Comparison of ENCODE assay signal across 32 cellular contexts in genomic region chr2:218016810-218017209, GRCh38. TPM values are rescaled to one million over a fixed set of nuclear protein-coding genes. Genes with fewer than 3 reads are reported as not detected.
DNase-seq lines count a peak whose midpoint lies in the region; ATAC-seq and TF ChIP-seq lines count a peak whose summit lies in the region.
"Had no signal": no experiment of that assay in that cellular context is flagged by ENCODE, and none has a peak within 500 bp of the region (broad histone marks: within the 10 kb centered on the region; RNA-seq: fewer than 3 reads in every experiment).

No MANE protein-coding gene starts in this region.

- H3K4me1 ChIP-seq in BLaER1 treated with 17β-estradiol and CSF1 and Interleukin-3, amounts not matched to agents 10 nM and 100 nM: peaks cover 62 to 100% (median 100%) of the 10 kb centered on the region in 10 experiments
- H3K4me1 ChIP-seq in body of pancreas (peaks cover 33% of the 10 kb centered on the region), suprapubic skin (peaks cover 28% of the 10 kb centered on the region)

- no peak for TF ChIP-seq CTCF in body of pancreas (IDR thresholded peaks at IDR 0.05)
- TF ChIP-seq CTCF in nephron (IDR thresholded peaks at IDR 0.05; ENCODE audit: unreplicated experiment in 3 of 3): no peak
- no peak for TF ChIP-seq CTCF in suprapubic skin (IDR thresholded peaks at IDR 0.05)

- no peak overlapping the region for H3K4me3 ChIP-seq in BLaER1 treated with 17β-estradiol and CSF1 and Interleukin-3, amounts not matched to agents 10 nM and 100 nM
- H3K4me3 ChIP-seq in body of pancreas (no peak overlapping the region), suprapubic skin (no peak overlapping the region)
- H3K4me3 ChIP-seq: cardiac muscle cell had no signal

- TF ChIP-seq POLR2A in body of pancreas (IDR thresholded peaks at IDR 0.05) (no peak), suprapubic skin (IDR thresholded peaks at IDR 0.05) (no peak)

- TF ChIP-seq EP300 in suprapubic skin (IDR thresholded peaks at IDR 0.05): no peak

- no peaks in the 10 kb centered on the region for H3K36me3 ChIP-seq in BLaER1 treated with 17β-estradiol and CSF1 and Interleukin-3, amounts not matched to agents 10 nM and 100 nM
- H3K36me3 ChIP-seq in body of pancreas (replicated peaks in 1 of 2; ENCODE audit: insufficient read depth in 1 of 2, low read depth in 2 of 2) (no peaks in the 10 kb centered on the region), suprapubic skin (no peaks in the 10 kb centered on the region)
- H3K36me3 ChIP-seq: BE2C, cardiac muscle cell, neutrophil had no signal

- intact Hi-C loops in body of pancreas (cut with DNase I): no loop called here

- H3K4me3 Mint-ChIP-seq in nephron: no peak overlapping the region
- H3K4me3 Mint-ChIP-seq in activated T-cell treated with anti-CD3 and anti-CD28 coated beads, Interleukin-2, amount 50 U/mL, for 24 hours: no peak overlapping the region
- H3K4me3 Mint-ChIP-seq: activated CD4-positive, alpha-beta memory T cell treated with anti-CD3 and anti-CD28 coated beads for 36 hours; activated naive CD4-positive, alpha-beta T cell treated with anti-CD3 and anti-CD28 coated beads, Interleukin-2, amount 50 U/mL, for 24 hours; effector memory CD8-positive, alpha-beta T cell; stimulated activated effector memory CD8-positive, alpha-beta T cell treated with anti-CD3 and anti-CD28 coated beads, Interleukin-12 subunit alpha, Interleukin-12 subunit beta, amount 100 ng/mL, for 72 hours; T-helper 2 cell treated with Interferon-gamma antibody and Interleukin-4, amounts not matched to agents 5 μg/mL and 100 μg/mL, for 36 hours had no signal

- H3K9me3 Mint-ChIP-seq in nephron: no peaks in the 10 kb centered on the region
- H3K9me3 Mint-ChIP-seq in activated T-cell treated with anti-CD3 and anti-CD28 coated beads, Interleukin-2, amount 50 U/mL, for 24 hours: no peaks in the 10 kb centered on the region
- H3K9me3 Mint-ChIP-seq: activated CD4-positive, alpha-beta memory T cell treated with anti-CD3 and anti-CD28 coated beads for 36 hours; activated naive CD4-positive, alpha-beta T cell treated with anti-CD3 and anti-CD28 coated beads, Interleukin-2, amount 50 U/mL, for 24 hours; effector memory CD8-positive, alpha-beta T cell; stimulated activated effector memory CD8-positive, alpha-beta T cell treated with anti-CD3 and anti-CD28 coated beads, Interleukin-12 subunit alpha, Interleukin-12 subunit beta, amount 100 ng/mL, for 72 hours; T-helper 2 cell treated with Interferon-gamma antibody and Interleukin-4, amounts not matched to agents 5 μg/mL and 100 μg/mL, for 36 hours had no signal

- H3K27me3 ChIP-seq in BLaER1 treated with 17β-estradiol and CSF1 and Interleukin-3, amounts not matched to agents 10 nM and 100 nM: peaks cover 0 to 9% (median 0%) of the 10 kb centered on the region in 11 experiments; a peak in 2 of 22 replicates
- H3K27me3 ChIP-seq in body of pancreas: no peaks in the 10 kb centered on the region
- no peaks in the 10 kb centered on the region for H3K27me3 ChIP-seq in suprapubic skin
- H3K27me3 ChIP-seq: BE2C had no signal

- H3K27ac ChIP-seq in BLaER1 treated with 17β-estradiol and CSF1 and Interleukin-3, amounts not matched to agents 10 nM and 100 nM: peak overlapping the region in 8 of 11 experiments; percentile 57 to 86 (median 76); a peak in 16 of 22 replicates
- H3K27ac ChIP-seq in body of pancreas: peak overlapping the region; percentile 59 to 82 (median 66)
- H3K27ac ChIP-seq in suprapubic skin: peak overlapping the region; percentile 32
- H3K27ac ChIP-seq: cardiac muscle cell, neutrophil had no signal

- H3K9me3 ChIP-seq in BLaER1 treated with 17β-estradiol and CSF1 and Interleukin-3, amounts not matched to agents 10 nM and 100 nM (replicated peaks in 1 of 11): no peaks in the 10 kb centered on the region
- no peaks in the 10 kb centered on the region for H3K9me3 ChIP-seq in body of pancreas
- H3K9me3 ChIP-seq in suprapubic skin: no peaks in the 10 kb centered on the region
- H3K9me3 ChIP-seq: BE2C, neutrophil had no signal

- no peak for ATAC-seq in body of pancreas
- no peak for ATAC-seq in GM18907 (IDR thresholded peaks at IDR 0.05; ENCODE audit: unreplicated experiment)
- ATAC-seq in GM21723 (IDR thresholded peaks at IDR 0.05; ENCODE audit: unreplicated experiment): no peak
- ATAC-seq: effector memory CD8-positive, alpha-beta T cell; HCT116; stimulated activated effector memory CD8-positive, alpha-beta T cell treated with anti-CD3 and anti-CD28 coated beads, Interleukin-12 subunit alpha, Interleukin-12 subunit beta, amount 100 ng/mL, for 72 hours had no signal

- H3K27me3 Mint-ChIP-seq in nephron (ENCODE audit: low read depth): peaks cover 4% of the 10 kb centered on the region
- peaks cover 22% of the 10 kb centered on the region for H3K27me3 Mint-ChIP-seq in activated T-cell treated with anti-CD3 and anti-CD28 coated beads, Interleukin-2, amount 50 U/mL, for 24 hours

- H4K20me1 ChIP-seq in BLaER1 treated with 17β-estradiol and CSF1 and Interleukin-3, amounts not matched to agents 10 nM and 100 nM: 0 out of 22 replicates have a peak, but pooled peaks cover 0 to 5% (median 0%) of the 10 kb centered on the region in 11 experiments

- H3K36me3 Mint-ChIP-seq in nephron (ENCODE audit: low read depth): no peaks in the 10 kb centered on the region
- no peaks in the 10 kb centered on the region for H3K36me3 Mint-ChIP-seq in activated T-cell treated with anti-CD3 and anti-CD28 coated beads, Interleukin-2, amount 50 U/mL, for 24 hours (ENCODE audit: low read depth)
- H3K36me3 Mint-ChIP-seq: activated CD4-positive, alpha-beta memory T cell treated with anti-CD3 and anti-CD28 coated beads for 36 hours; activated naive CD4-positive, alpha-beta T cell treated with anti-CD3 and anti-CD28 coated beads, Interleukin-2, amount 50 U/mL, for 24 hours; stimulated activated effector memory CD8-positive, alpha-beta T cell treated with anti-CD3 and anti-CD28 coated beads, Interleukin-12 subunit alpha, Interleukin-12 subunit beta, amount 100 ng/mL, for 72 hours had no signal

- H3K9ac ChIP-seq in BLaER1 treated with 17β-estradiol and CSF1 and Interleukin-3, amounts not matched to agents 10 nM and 100 nM: peak overlapping the region in 6 of 11 experiments; percentile 50 to 79 (median 72); a peak in 12 of 22 replicates

- 84 to 91% methylated on average over 4 of the region's 4 CpGs for WGBS in body of pancreas, 2 donors
- WGBS in suprapubic skin: 97% methylated on average over 4 of the region's 4 CpGs

- peaks cover 62% of the 10 kb centered on the region for H3K4me1 Mint-ChIP-seq in nephron
- no peaks in the 10 kb centered on the region for H3K4me1 Mint-ChIP-seq in activated T-cell treated with anti-CD3 and anti-CD28 coated beads, Interleukin-2, amount 50 U/mL, for 24 hours (ENCODE audit: low read depth)
- H3K4me1 Mint-ChIP-seq: activated naive CD4-positive, alpha-beta T cell treated with anti-CD3 and anti-CD28 coated beads, Interleukin-2, amount 50 U/mL, for 24 hours; stimulated activated effector memory CD8-positive, alpha-beta T cell treated with anti-CD3 and anti-CD28 coated beads, Interleukin-12 subunit alpha, Interleukin-12 subunit beta, amount 100 ng/mL, for 72 hours had no signal

- peak overlapping the region; percentile 41 to 92 (median 49) for H3K27ac Mint-ChIP-seq in nephron
- no peak overlapping the region for H3K27ac Mint-ChIP-seq in activated T-cell treated with anti-CD3 and anti-CD28 coated beads, Interleukin-2, amount 50 U/mL, for 24 hours
- H3K27ac Mint-ChIP-seq: activated CD4-positive, alpha-beta memory T cell treated with anti-CD3 and anti-CD28 coated beads for 36 hours; activated naive CD4-positive, alpha-beta T cell treated with anti-CD3 and anti-CD28 coated beads, Interleukin-2, amount 50 U/mL, for 24 hours; stimulated activated effector memory CD8-positive, alpha-beta T cell treated with anti-CD3 and anti-CD28 coated beads, Interleukin-12 subunit alpha, Interleukin-12 subunit beta, amount 100 ng/mL, for 72 hours; T-helper 2 cell treated with Interferon-gamma antibody and Interleukin-4, amounts not matched to agents 5 μg/mL and 100 μg/mL, for 36 hours had no signal

- H3K4me2 ChIP-seq in BLaER1 treated with 17β-estradiol and CSF1 and Interleukin-3, amounts not matched to agents 10 nM and 100 nM: peak overlapping the region in 10 of 11 experiments; percentile 83 to 98 (median 94); a peak in 19 of 22 replicates

- DNase-seq in body of pancreas (no peak), suprapubic skin (ENCODE audit: low spot score in 2 of 2) (no peak)
- DNase-seq in activated T-cell treated with anti-CD3 and anti-CD28 coated beads, Interleukin-2, amount 50 U/mL, for 24 hours: no peak
- DNase-seq: activated CD4-positive, alpha-beta memory T cell treated with anti-CD3 and anti-CD28 coated beads for 36 hours; activated CD4-positive, alpha-beta T cell treated with anti-CD3 and anti-CD28 coated beads for 1 hour; activated CD8-positive, alpha-beta memory T cell treated with anti-CD3 and anti-CD28 coated beads, Interleukin-2, amount 50 U/mL, for 4 hours; amniotic stem cell; COR-L47; cortex of kidney; effector memory CD8-positive, alpha-beta T cell; glutamatergic neuron; IMR-90; mesenchymal stem cell; NCI-H1436 treated with DMSO at 0.1 percent for 48 hours; NCI-H2081 treated with DMSO at 0.1 percent for 48 hours; NCI-H2227 treated with DMSO at 0.1 percent for 48 hours; NCI-H526 treated with DMSO at 0.1 percent for 48 hours; SHP77 had no signal

RNA-seq across cellular contexts. Expression of gene TNS1, which starts 14.0 kb away (rescaled TPM):
- total RNA-seq in body of pancreas: 100 to 1,000 TPM; 168 to 174 TPM
- 100 to 1,000 TPM in 2 of 4 donors, 10 to 100 TPM in 2; 64.1 to 145 (median 99.5) TPM for total RNA-seq in suprapubic skin

RNA-seq across cellular contexts. Expression of gene RUFY4, which starts 52.2 kb away (rescaled TPM):
- total RNA-seq in body of pancreas (not detected), suprapubic skin (not detected)
- total RNA-seq: cardiac muscle cell, epithelial cell of proximal tubule, IMR-90, left lobe of liver, pulmonary artery endothelial cell had no signal
